In the genomic region with DNA sequence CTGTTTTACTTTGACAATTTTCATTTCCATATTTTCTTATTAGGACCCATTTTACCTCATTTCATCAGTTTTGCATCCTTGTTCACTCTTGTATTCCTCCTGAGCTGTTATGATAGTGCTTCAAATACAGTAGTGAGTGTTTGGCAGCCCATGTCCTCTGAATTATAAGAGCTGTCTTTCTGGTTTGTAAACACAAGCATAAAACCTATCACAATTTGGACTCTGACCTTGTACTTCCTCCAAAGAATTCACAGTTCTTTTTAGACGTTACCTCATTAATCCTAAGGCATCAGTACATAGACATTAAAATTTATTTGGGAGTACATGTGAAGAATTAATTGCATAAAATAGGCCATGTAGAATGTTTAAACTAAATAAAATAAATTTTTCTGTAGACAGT, we compare ENCODE assay signal across 25 cellular contexts.
"Had no signal": no experiment of that assay in that cellular context is flagged by ENCODE, and none has a peak within 500 bp of the region (broad histone marks: within the 10 kb centered on the region; RNA-seq: fewer than 3 reads in every experiment).

No MANE protein-coding gene starts in this region.

- H3K4me3 ChIP-seq: esophagus squamous epithelium, left ventricle myocardium inferior, lower lobe of right lung, ovary, psoas muscle, skin epidermis, suprapubic skin, transverse colon, upper lobe of right lung, uterus had no signal

- H3K4me1 ChIP-seq: esophagus squamous epithelium, left ventricle myocardium inferior, lower lobe of right lung, psoas muscle, suprapubic skin, upper lobe of right lung, uterus had no signal

- H3K27ac ChIP-seq: esophagus squamous epithelium, left ventricle myocardium inferior, lower lobe of right lung, psoas muscle, skin epidermis, suprapubic skin, transverse colon, upper lobe of right lung, uterus had no signal

- H3K27me3 ChIP-seq: esophagus squamous epithelium, ovary, suprapubic skin, transverse colon, upper lobe of right lung, uterus had no signal

- DNase-seq: cortex of kidney; effector memory CD8-positive, alpha-beta T cell; erythroblast; esophagus squamous epithelium; hypothalamus; kidney; left ventricle myocardium inferior; lower lobe of right lung; natural killer cell; occipital lobe; posterior cingulate gyrus; psoas muscle; right cardiac atrium; stimulated activated CD4-positive, alpha-beta T cell treated with anti-CD3 and anti-CD28 coated beads, Interleukin-12 subunit alpha, Interleukin-12 subunit beta, amount 100 ng/mL, for 4 hours; stimulated activated CD4-positive, alpha-beta T cell treated with anti-CD3 and anti-CD28 coated beads, Interleukin-1b, Interleukin-23, amount 100 ng/mL, for 48 hours; stimulated activated CD4-positive, alpha-beta T cell treated with anti-CD3 and anti-CD28 coated beads, Interleukin-4, amount 100 ng/mL, for 1 hour; stimulated activated CD8-positive, alpha-beta memory T cell treated with anti-CD3 and anti-CD28 coated beads, Interleukin-4, amount 100 ng/mL, for 48 hours; stimulated activated naive CD4-positive, alpha-beta T cell; stimulated activated naive CD8-positive, alpha-beta T cell treated with anti-CD3 and anti-CD28 coated beads, Interleukin-15, amount 100 ng/mL, for 72 hours; transverse colon; upper lobe of right lung; uterus had no signal

- H3K36me3 ChIP-seq: esophagus squamous epithelium, left ventricle myocardium inferior, lower lobe of right lung, ovary, suprapubic skin, transverse colon, upper lobe of right lung, uterus had no signal

- H3K9me3 ChIP-seq: esophagus squamous epithelium, left ventricle myocardium inferior, lower lobe of right lung, ovary, psoas muscle, upper lobe of right lung, uterus had no signal

- ATAC-seq: effector memory CD8-positive, alpha-beta T cell; lower lobe of right lung; natural killer cell; psoas muscle; right cardiac atrium; stimulated activated naive CD8-positive, alpha-beta T cell treated with anti-CD3 and anti-CD28 coated beads, Interleukin-15, amount 100 ng/mL, for 72 hours; upper lobe of right lung had no signal
